2 cellular contexts compared by ENCODE assay signal in genomic region chr17:19004601-19005441, GRCh38.
A peak's percentile ranks its signal among the peaks of the same experiment; 100 is the strongest.
TF ChIP-seq lines count a peak whose summit lies in the region.

A gene with protein sequence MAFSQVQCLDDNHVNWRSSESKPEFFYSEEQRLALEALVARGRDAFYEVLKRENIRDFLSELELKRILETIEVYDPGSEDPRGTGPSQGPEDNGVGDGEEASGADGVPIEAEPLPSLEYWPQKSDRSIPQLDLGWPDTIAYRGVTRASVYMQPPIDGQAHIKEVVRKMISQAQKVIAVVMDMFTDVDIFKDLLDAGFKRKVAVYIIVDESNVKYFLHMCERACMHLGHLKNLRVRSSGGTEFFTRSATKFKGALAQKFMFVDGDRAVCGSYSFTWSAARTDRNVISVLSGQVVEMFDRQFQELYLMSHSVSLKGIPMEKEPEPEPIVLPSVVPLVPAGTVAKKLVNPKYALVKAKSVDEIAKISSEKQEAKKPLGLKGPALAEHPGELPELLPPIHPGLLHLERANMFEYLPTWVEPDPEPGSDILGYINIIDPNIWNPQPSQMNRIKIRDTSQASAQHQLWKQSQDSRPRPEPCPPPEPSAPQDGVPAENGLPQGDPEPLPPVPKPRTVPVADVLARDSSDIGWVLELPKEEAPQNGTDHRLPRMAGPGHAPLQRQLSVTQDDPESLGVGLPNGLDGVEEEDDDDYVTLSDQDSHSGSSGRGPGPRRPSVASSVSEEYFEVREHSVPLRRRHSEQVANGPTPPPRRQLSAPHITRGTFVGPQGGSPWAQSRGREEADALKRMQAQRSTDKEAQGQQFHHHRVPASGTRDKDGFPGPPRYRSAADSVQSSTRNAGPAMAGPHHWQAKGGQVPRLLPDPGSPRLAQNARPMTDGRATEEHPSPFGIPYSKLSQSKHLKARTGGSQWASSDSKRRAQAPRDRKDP (minus strand): TSS chr17:19004764. CDS start chr17:19004041, 723 bp downstream.

TF ChIP-seq in Ishikawa, 13 proteins besides CTCF, POLR2A, EP300 and RAD21 (continued from another document):
- TF ChIP-seq REST (IDR thresholded peaks at IDR 0.05; ENCODE audit: low read depth) (no peak), YY1 (IDR thresholded peaks at IDR 0.05; ENCODE audit: low read depth) (no peak), NFIC (IDR thresholded peaks at IDR 0.05) (no peak), EGR1 (IDR thresholded peaks at IDR 0.05) (peak; percentile 30; the same call in 1 of the 2 replicates), ZBTB7A (IDR thresholded peaks at IDR 0.05; ENCODE audit: low read depth) (0 out of 2 replicates have a peak, but pooled peaks have one; percentile 41), CEBPB (IDR thresholded peaks at IDR 0.05) (no peak), CREB1 (IDR thresholded peaks at IDR 0.05; ENCODE audit: low read depth) (no peak), TAF1 (IDR thresholded peaks at IDR 0.05; ENCODE audit: low read depth) (peak; percentile 38; the same call in 1 of the 2 replicates), FOXM1 (IDR thresholded peaks at IDR 0.05; ENCODE audit: borderline replicate concordance, low read depth) (no peak)
- TF ChIP-seq, protein P1, sequence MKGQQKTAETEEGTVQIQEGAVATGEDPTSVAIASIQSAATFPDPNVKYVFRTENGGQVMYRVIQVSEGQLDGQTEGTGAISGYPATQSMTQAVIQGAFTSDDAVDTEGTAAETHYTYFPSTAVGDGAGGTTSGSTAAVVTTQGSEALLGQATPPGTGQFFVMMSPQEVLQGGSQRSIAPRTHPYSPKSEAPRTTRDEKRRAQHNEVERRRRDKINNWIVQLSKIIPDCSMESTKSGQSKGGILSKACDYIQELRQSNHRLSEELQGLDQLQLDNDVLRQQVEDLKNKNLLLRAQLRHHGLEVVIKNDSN (IDR thresholded peaks at IDR 0.05), result peak; percentile 96

TF ChIP-seq in K562, 482 proteins besides CTCF, POLR2A, EP300 and RAD21 (continued from another document and continues in another):
- TF ChIP-seq TCF15 (CRISPR knock-in tag; IDR thresholded peaks at IDR 0.05) (no peak), SPI1 (IDR thresholded peaks at IDR 0.05; ENCODE audit: borderline replicate concordance, low read depth, low read length) (no peak), POLR2AphosphoS2 (IDR thresholded peaks at IDR 0.05; ENCODE audit: low read length) (no peak), BHLHE40 (IDR thresholded peaks at IDR 0.05; ENCODE audit: low read length) (peak; percentile 95), ZNF133 (CRISPR knock-in tag; IDR thresholded peaks at IDR 0.05) (no peak), OTX1 (CRISPR knock-in tag; IDR thresholded peaks at IDR 0.05) (no peak), GTF2A2 (tag; IDR thresholded peaks at IDR 0.05) (no peak), CBX3 (IDR thresholded peaks at IDR 0.05; ENCODE audit: borderline replicate concordance in 1 of 2, low read length in 2 of 2) (no peak), ZNF12 (CRISPR knock-in tag; IDR thresholded peaks at IDR 0.05) (no peak), NEUROD1 (IDR thresholded peaks at IDR 0.05; ENCODE audit: borderline replicate concordance, low read depth, low read length, partially characterized antibody) (peak; percentile 14), HMGN3 (IDR thresholded peaks at IDR 0.05; ENCODE audit: borderline replicate concordance, extremely low read depth, insufficient read length, low read depth, low read length) (peak; percentile 76), ZNF174 (CRISPR knock-in tag; IDR thresholded peaks at IDR 0.05) (no peak), COPS2 (conservative IDR thresholded peaks at IDR 0.05) (no peak), BMI1 (IDR thresholded peaks at IDR 0.05; ENCODE audit: low read length) (no peak), MAFG (tag; conservative IDR thresholded peaks at IDR 0.05) (no peak), GATAD2B (IDR thresholded peaks at IDR 0.05; ENCODE audit: borderline replicate concordance) (peak; percentile 65; the same call in 1 of the 2 replicates), BRD9 (IDR thresholded peaks at IDR 0.05; ENCODE audit: low read depth, partially characterized antibody) (no peak), TCF7 (IDR thresholded peaks at IDR 0.05; ENCODE audit: borderline replicate concordance) (no peak), CTBP1 (IDR thresholded peaks at IDR 0.05; ENCODE audit: borderline replicate concordance) (peak; percentile 14; the same call in 1 of the 2 replicates), MBD2 (IDR thresholded peaks at IDR 0.05; ENCODE audit: borderline replicate concordance, low read depth) (no peak), ZNF511 (CRISPR knock-in tag; IDR thresholded peaks at IDR 0.05) (no peak), MYC (IDR thresholded peaks at IDR 0.05; ENCODE audit: low read depth, low read length) (peak; percentile 44), MYC (CRISPR knock-in tag; IDR thresholded peaks at IDR 0.05; ENCODE audit: borderline replicate concordance, low read depth) (no peak), SP1 (CRISPR knock-in tag; IDR thresholded peaks at IDR 0.05) (no peak), ZNF134 (CRISPR knock-in tag; conservative IDR thresholded peaks at IDR 0.05) (no peak), SMARCE1 (IDR thresholded peaks at IDR 0.05) (peak; percentile 40; the same call in 1 of the 2 replicates), GATA2 (CRISPR knock-in tag; IDR thresholded peaks at IDR 0.05) (no peak), ZNF165 (CRISPR knock-in tag; IDR thresholded peaks at IDR 0.05; ENCODE audit: borderline replicate concordance) (no peak), POLR2G (IDR thresholded peaks at IDR 0.05; ENCODE audit: low read depth, low read length) (peak; percentile 74), ZNF696 (CRISPR knock-in tag; conservative IDR thresholded peaks at IDR 0.05) (no peak), ZFX (CRISPR knock-in tag; IDR thresholded peaks at IDR 0.05) (peak; percentile 66), NFIC (IDR thresholded peaks at IDR 0.05) (no peak), CXXC5 (CRISPR knock-in tag; IDR thresholded peaks at IDR 0.05) (peak; percentile 91), JUND (IDR thresholded peaks at IDR 0.05; ENCODE audit: borderline replicate concordance, low read depth, low read length) (peak; percentile 90), JUND (tag; IDR thresholded peaks at IDR 0.05; ENCODE audit: borderline replicate concordance, low read depth, low read length) (peak; percentile 81; the same call in 2 of the 3 replicates), MAZ (CRISPR knock-in tag; conservative IDR thresholded peaks at IDR 0.05 in 1 of 2, IDR thresholded peaks at IDR 0.05 in 1 of 2) (peak in 1 of 2 experiments; percentile 49; a peak in 1 of 4 replicates), XRCC5 (IDR thresholded peaks at IDR 0.05; ENCODE audit: low read depth, low read length) (no peak), SNRNP70 (optimal IDR thresholded peaks at IDR 0.05; ENCODE audit: low read depth, low read length) (no peak), TOE1 (IDR thresholded peaks at IDR 0.05; ENCODE audit: borderline replicate concordance) (peak; percentile 58; the same call in 1 of the 2 replicates), TOE1 (CRISPR knock-in tag; IDR thresholded peaks at IDR 0.05; ENCODE audit: borderline replicate concordance, low read depth) (no peak), RBM25 (IDR thresholded peaks at IDR 0.05; ENCODE audit: low read depth, low read length, severe bottlenecking) (peak; percentile 69), CREM (IDR thresholded peaks at IDR 0.05; ENCODE audit: low read depth) (no peak), NRF1 (conservative IDR thresholded peaks at IDR 0.05 in 1 of 2, IDR thresholded peaks at IDR 0.05 in 1 of 2) (no peak; a peak in 1 of 4 replicates), ZFP36 (IDR thresholded peaks at IDR 0.05; ENCODE audit: low read depth, low read length, partially characterized antibody) (no peak), JUN (IDR thresholded peaks at IDR 0.05; ENCODE audit: borderline replicate concordance, low read depth, low read length) (peak; percentile 89), JUN (CRISPR knock-in tag; IDR thresholded peaks at IDR 0.05; ENCODE audit: borderline replicate concordance) (no peak), RB1 (IDR thresholded peaks at IDR 0.05; ENCODE audit: low read depth) (peak; percentile 71; the same call in 1 of the 2 replicates), ILF3 (IDR thresholded peaks at IDR 0.05; ENCODE audit: borderline replicate concordance) (no peak), MEF2A (IDR thresholded peaks at IDR 0.05; ENCODE audit: control insufficient read depth, low read depth, low read length) (no peak), EZH2 (IDR thresholded peaks at IDR 0.05; ENCODE audit: borderline replicate concordance, low read depth, low read length) (no peak), TRIM24 (IDR thresholded peaks at IDR 0.05) (no peak), GABPA (tag; conservative IDR thresholded peaks at IDR 0.05; ENCODE audit: low read depth) (peak; percentile 79), SMAD4 (CRISPR knock-in tag; conservative IDR thresholded peaks at IDR 0.05) (peak; percentile 94), PHF8 (IDR thresholded peaks at IDR 0.05; ENCODE audit: borderline replicate concordance, low read length) (peak; percentile 48; the same call in 1 of the 2 replicates), EGR1 (conservative IDR thresholded peaks at IDR 0.05) (0 out of 2 replicates have a peak, but pooled peaks have one; percentile 37), ZNF717 (CRISPR knock-in tag; IDR thresholded peaks at IDR 0.05) (no peak), RAD51 (IDR thresholded peaks at IDR 0.05; ENCODE audit: borderline replicate concordance, low read depth) (peak; percentile 74; the same call in 1 of the 2 replicates), CEBPG (CRISPR knock-in tag; IDR thresholded peaks at IDR 0.05) (no peak), CEBPG (tag; conservative IDR thresholded peaks at IDR 0.05 in 1 of 2, IDR thresholded peaks at IDR 0.05 in 1 of 2) (no peak), USF2 (CRISPR knock-in tag; IDR thresholded peaks at IDR 0.05) (peak; percentile 91)
- TF ChIP-seq, protein P2, sequence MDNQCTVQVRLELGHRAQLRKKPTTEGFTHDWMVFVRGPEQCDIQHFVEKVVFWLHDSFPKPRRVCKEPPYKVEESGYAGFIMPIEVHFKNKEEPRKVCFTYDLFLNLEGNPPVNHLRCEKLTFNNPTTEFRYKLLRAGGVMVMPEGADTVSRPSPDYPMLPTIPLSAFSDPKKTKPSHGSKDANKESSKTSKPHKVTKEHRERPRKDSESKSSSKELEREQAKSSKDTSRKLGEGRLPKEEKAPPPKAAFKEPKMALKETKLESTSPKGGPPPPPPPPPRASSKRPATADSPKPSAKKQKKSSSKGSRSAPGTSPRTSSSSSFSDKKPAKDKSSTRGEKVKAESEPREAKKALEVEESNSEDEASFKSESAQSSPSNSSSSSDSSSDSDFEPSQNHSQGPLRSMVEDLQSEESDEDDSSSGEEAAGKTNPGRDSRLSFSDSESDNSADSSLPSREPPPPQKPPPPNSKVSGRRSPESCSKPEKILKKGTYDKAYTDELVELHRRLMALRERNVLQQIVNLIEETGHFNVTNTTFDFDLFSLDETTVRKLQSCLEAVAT (IDR thresholded peaks at IDR 0.05), result no peak
- TF ChIP-seq, protein P1 (CRISPR knock-in tag; IDR thresholded peaks at IDR 0.05), result peak; percentile 89
- TF ChIP-seq, protein P3, sequence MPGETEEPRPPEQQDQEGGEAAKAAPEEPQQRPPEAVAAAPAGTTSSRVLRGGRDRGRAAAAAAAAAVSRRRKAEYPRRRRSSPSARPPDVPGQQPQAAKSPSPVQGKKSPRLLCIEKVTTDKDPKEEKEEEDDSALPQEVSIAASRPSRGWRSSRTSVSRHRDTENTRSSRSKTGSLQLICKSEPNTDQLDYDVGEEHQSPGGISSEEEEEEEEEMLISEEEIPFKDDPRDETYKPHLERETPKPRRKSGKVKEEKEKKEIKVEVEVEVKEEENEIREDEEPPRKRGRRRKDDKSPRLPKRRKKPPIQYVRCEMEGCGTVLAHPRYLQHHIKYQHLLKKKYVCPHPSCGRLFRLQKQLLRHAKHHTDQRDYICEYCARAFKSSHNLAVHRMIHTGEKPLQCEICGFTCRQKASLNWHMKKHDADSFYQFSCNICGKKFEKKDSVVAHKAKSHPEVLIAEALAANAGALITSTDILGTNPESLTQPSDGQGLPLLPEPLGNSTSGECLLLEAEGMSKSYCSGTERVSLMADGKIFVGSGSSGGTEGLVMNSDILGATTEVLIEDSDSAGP (CRISPR knock-in tag; IDR thresholded peaks at IDR 0.05), result no peak
- TF ChIP-seq, protein P4, sequence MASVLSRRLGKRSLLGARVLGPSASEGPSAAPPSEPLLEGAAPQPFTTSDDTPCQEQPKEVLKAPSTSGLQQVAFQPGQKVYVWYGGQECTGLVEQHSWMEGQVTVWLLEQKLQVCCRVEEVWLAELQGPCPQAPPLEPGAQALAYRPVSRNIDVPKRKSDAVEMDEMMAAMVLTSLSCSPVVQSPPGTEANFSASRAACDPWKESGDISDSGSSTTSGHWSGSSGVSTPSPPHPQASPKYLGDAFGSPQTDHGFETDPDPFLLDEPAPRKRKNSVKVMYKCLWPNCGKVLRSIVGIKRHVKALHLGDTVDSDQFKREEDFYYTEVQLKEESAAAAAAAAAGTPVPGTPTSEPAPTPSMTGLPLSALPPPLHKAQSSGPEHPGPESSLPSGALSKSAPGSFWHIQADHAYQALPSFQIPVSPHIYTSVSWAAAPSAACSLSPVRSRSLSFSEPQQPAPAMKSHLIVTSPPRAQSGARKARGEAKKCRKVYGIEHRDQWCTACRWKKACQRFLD (CRISPR knock-in tag; IDR thresholded peaks at IDR 0.05), result no peak
- TF ChIP-seq, protein P5, sequence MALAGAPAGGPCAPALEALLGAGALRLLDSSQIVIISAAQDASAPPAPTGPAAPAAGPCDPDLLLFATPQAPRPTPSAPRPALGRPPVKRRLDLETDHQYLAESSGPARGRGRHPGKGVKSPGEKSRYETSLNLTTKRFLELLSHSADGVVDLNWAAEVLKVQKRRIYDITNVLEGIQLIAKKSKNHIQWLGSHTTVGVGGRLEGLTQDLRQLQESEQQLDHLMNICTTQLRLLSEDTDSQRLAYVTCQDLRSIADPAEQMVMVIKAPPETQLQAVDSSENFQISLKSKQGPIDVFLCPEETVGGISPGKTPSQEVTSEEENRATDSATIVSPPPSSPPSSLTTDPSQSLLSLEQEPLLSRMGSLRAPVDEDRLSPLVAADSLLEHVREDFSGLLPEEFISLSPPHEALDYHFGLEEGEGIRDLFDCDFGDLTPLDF (CRISPR knock-in tag; IDR thresholded peaks at IDR 0.05), result no peak
